ENCODE assay signal across 8 cellular contexts in the genomic region with DNA sequence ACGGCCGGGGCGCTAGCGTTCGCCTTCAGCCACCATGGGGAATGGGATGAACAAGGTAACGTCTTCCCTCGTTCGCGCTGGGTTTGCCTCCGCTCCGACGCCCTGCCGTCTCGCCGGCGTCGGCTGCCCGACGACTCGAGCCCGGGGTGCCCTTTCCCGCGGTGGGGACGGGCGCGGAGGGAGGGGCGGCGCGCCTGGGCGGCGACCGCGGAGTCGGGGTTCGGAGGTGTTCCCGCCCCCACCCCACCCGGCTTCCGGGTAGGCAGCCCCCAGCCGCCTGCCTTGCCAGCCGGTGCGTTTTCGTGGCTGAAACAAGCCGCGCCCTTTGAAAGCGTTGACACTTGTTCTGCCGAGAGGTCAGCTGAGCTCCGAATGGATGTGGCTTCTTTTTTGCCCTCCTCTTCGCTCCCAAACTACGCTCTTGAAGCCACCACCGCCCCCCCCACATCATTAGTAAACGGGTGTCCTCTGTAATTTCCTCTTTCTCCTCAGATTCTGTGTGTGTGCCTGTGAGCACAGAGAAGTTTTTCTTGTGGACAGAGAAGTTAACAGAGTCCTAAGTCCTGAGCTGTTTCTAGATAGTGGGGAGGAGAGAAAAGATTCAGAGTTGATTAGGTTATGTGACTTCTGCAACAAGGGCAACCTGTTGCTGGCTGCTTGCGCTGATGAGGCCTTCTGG.
DNase-seq lines count a peak whose midpoint lies in the region; ATAC-seq and TF ChIP-seq lines count a peak whose summit lies in the region.

No MANE protein-coding gene starts in this region.

- H3K27ac ChIP-seq in angular gyrus (ENCODE audit: low read depth, low read length): peak overlapping the region; percentile 98

- TF ChIP-seq CTCF in GM12873 (IDR thresholded peaks at IDR 0.05; ENCODE audit: insufficient read depth, low read depth, low read length, missing control alignments): peak; percentile 20

- ATAC-seq in HG02610 (IDR thresholded peaks at IDR 0.05; ENCODE audit: unreplicated experiment): peak; percentile 18

- DNase-seq in RKO (ENCODE audit: low spot score) (peak; percentile 71), iPS-NIHi11 (ENCODE audit: low spot score) (peak; percentile 70), SHP77 treated with DMSO at 0.1 percent for 48 hours (lab: John Stamatoyannopoulos, UW) (no peak), NOMO-1 treated with dmso at 0.1 percent for 144 hours (lab: John Stamatoyannopoulos, UW; ENCODE audit: unreplicated experiment) (no peak)
- DNase-seq in stimulated activated CD4-positive, alpha-beta T cell treated with anti-CD3 and anti-CD28 coated beads, Interleukin-15, amount 100 ng/mL, for 1 hour (ENCODE audit: low read depth in 1 of 2, low spot score in 1 of 2): peak; percentile 59 to 63

Comparison
In these comparisons a context has a peak if more than half of its experiments do, and no peak if none do; other contexts are left out.
1. DNase-seq: peak in RKO (single experiment), iPS-NIHi11 (single experiment) and stimulated activated CD4-positive, alpha-beta T cell treated with anti-CD3 and anti-CD28 coated beads, Interleukin-15, amount 100 ng/mL, for 1 hour (2 of 2); none in SHP77 treated with DMSO at 0.1 percent for 48 hours (single experiment) and NOMO-1 treated with dmso at 0.1 percent for 144 hours (single experiment).